Comparison of ENCODE assay signal across 9 cellular contexts in genomic region chrX:26918633-26919032, GRCh38.
A peak's percentile ranks its signal among the peaks of the same experiment; 100 is the strongest.
DNase-seq lines count a peak whose midpoint lies in the region; ATAC-seq, FAIRE-seq and TF ChIP-seq lines count a peak whose summit lies in the region.
"Had no signal": no experiment of that assay in that cellular context is flagged by ENCODE, and none has a peak within 500 bp of the region (broad histone marks: within the 10 kb centered on the region; RNA-seq: fewer than 3 reads in every experiment).

No MANE protein-coding gene starts in this region.

- H2BK12ac ChIP-seq in H1 (ENCODE audit: low read depth, low read length) = no peak overlapping the region

- H2BK120ac ChIP-seq in H1 (replicated peaks; ENCODE audit: low read depth, low read length) = no peak overlapping the region

- no peak overlapping the region for H3K14ac ChIP-seq in H1 (ENCODE audit: insufficient read length)

- H3K4me1 Mint-ChIP-seq in T-cell (no peaks in the 10 kb centered on the region), T-helper 17 cell (no peaks in the 10 kb centered on the region)

- no peak overlapping the region for H3K27ac ChIP-seq in MM.1S (ENCODE audit: low read length)
- no peak overlapping the region for H3K27ac ChIP-seq in H1 (ENCODE audit: low read depth, low read length)
- H3K27ac ChIP-seq in tibial artery = no peak overlapping the region
- H3K27ac ChIP-seq: BLaER1 treated with 17β-estradiol and CSF1 and Interleukin-3, amounts not matched to agents 10 nM and 100 nM had no signal

- H3K27ac Mint-ChIP-seq in T-cell (no peak overlapping the region), T-helper 17 cell (no peak overlapping the region)

- H3K4me1 ChIP-seq in MM.1S (ENCODE audit: low read length) (no peaks in the 10 kb centered on the region), H1 (replicated peaks in 1 of 4; ENCODE audit: control insufficient read depth in 3 of 4, insufficient read depth in 4 of 4, low read length in 3 of 4) (no peaks in the 10 kb centered on the region), tibial artery (no peaks in the 10 kb centered on the region)
- H3K4me1 ChIP-seq: BLaER1 treated with 17β-estradiol and CSF1 and Interleukin-3, amounts not matched to agents 10 nM and 100 nM had no signal

- no peak overlapping the region for H2BK5ac ChIP-seq in H1 (ENCODE audit: low read depth, low read length)

- TF ChIP-seq CTCF in MM.1S (IDR thresholded peaks at IDR 0.05; ENCODE audit: low read length) (peak; percentile 27), H1 (IDR thresholded peaks at IDR 0.05; ENCODE audit: control extremely low read depth in 1 of 3, insufficient read depth in 1 of 3, low read depth in 1 of 3, low read length in 3 of 3) (peak in 2 of 3 experiments; percentile 58 to 66; a peak in 3 of 4 replicates), tibial artery (IDR thresholded peaks at IDR 0.05) (peak; percentile 9 to 15)

- no peaks in the 10 kb centered on the region for H3K36me3 Mint-ChIP-seq in T-cell
- no peaks in the 10 kb centered on the region for H3K36me3 Mint-ChIP-seq in T-helper 17 cell (ENCODE audit: low read depth)

- no peak for TF ChIP-seq POLR2A in H1 (IDR thresholded peaks at IDR 0.05; ENCODE audit: control extremely low read depth in 1 of 2, low read depth in 2 of 2, low read length in 2 of 2)

- DNase-seq in SIG-M5 treated with dmso at 0.1 percent for 504 hours (lab: John Stamatoyannopoulos, UW; ENCODE audit: unreplicated experiment) (peak; percentile 0), SIG-M5 (lab: John Stamatoyannopoulos, UW) (no peak), MM.1S (no peak), H1 (ENCODE audit: low read depth in 1 of 2, low spot score in 2 of 2) (no peak), tibial artery (no peak), T-cell (no peak), T-helper 17 cell (no peak)

- FAIRE-seq in H1 (lab: Jason Lieb, UNC) = peak; percentile 82

- H3K9me2 ChIP-seq in MM.1S (replicated peaks; ENCODE audit: insufficient read depth, low read length) = no peaks in the 10 kb centered on the region

- no peak overlapping the region for H3K4me3 Mint-ChIP-seq in T-cell
- H3K4me3 Mint-ChIP-seq in T-helper 17 cell = no peak overlapping the region

- H4K8ac ChIP-seq in H1 (ENCODE audit: extremely low read depth, insufficient read depth, low read length) = no peak overlapping the region

- no peak overlapping the region for H2BK15ac ChIP-seq in H1 (ENCODE audit: low read length)

- H3K4me3 ChIP-seq in MM.1S (ENCODE audit: low read length) (no peak overlapping the region), H1 (ENCODE audit: extremely low read depth in 1 of 4, insufficient read depth in 2 of 4, low read depth in 3 of 4, low read length in 4 of 4) (no peak overlapping the region), tibial artery (no peak overlapping the region)
- H3K4me3 ChIP-seq: BLaER1 treated with 17β-estradiol and CSF1 and Interleukin-3, amounts not matched to agents 10 nM and 100 nM had no signal

- CTCF ChIA-PET in H1 (lab: Charles Lee; ENCODE audit: partially characterized antibody) (interaction anchor here (0.8 to 1.3 kb wide), 10 partner anchors 9 to 785 kb away, joined by 3 to 6 read pairs (median 3); no protein-coding TSS in a partner anchor), T-cell (lab: Charles Lee) (no interaction called here)

- no peak overlapping the region for H2BK20ac ChIP-seq in H1 (ENCODE audit: low read length)

- H3K4me2 ChIP-seq in MM.1S (ENCODE audit: low read depth, low read length) (no peak overlapping the region), H1 (ENCODE audit: insufficient read depth in 1 of 2, low read depth in 2 of 2, low read length in 2 of 2) (no peak overlapping the region)
- H3K4me2 ChIP-seq: BLaER1 treated with 17β-estradiol and CSF1 and Interleukin-3, amounts not matched to agents 10 nM and 100 nM had no signal

- H3K56ac ChIP-seq in H1 (replicated peaks; ENCODE audit: insufficient read length, low read depth, low read length) = no peak overlapping the region

- H3K27me3 ChIP-seq in MM.1S (replicated peaks; ENCODE audit: insufficient read depth, low read length) (no peaks in the 10 kb centered on the region), H1 (replicated peaks in 1 of 4; ENCODE audit: control insufficient read depth in 3 of 4, extremely low read depth in 1 of 4, insufficient read depth in 3 of 4, low read length in 3 of 4) (no peaks in the 10 kb centered on the region), tibial artery (no peaks in the 10 kb centered on the region)

- TF ChIP-seq RAD21 in H1 (IDR thresholded peaks at IDR 0.05 in 1 of 2, conservative IDR thresholded peaks at IDR 0.05 in 1 of 2; ENCODE audit: low read depth in 2 of 2, low read length in 2 of 2) = peak; percentile 52 to 65

- intact Hi-C loops in tibial artery (cut with DNase I; ENCODE audit: low total_unique reads) = no loop called here

- POLR2A ChIA-PET in H1 (lab: Charles Lee; ENCODE audit: partially characterized antibody) = no interaction called here
- POLR2A ChIA-PET in T-cell (lab: Charles Lee) = no interaction called here

- ATAC-seq in T-cell (replicated peaks in 1 of 4) (no peak), T-helper 17 cell (no peak), HG03439 (IDR thresholded peaks at IDR 0.05; ENCODE audit: unreplicated experiment) (no peak)

- no peaks in the 10 kb centered on the region for H3K23me2 ChIP-seq in H1 (ENCODE audit: low read depth, low read length)

- H3F3A ChIP-seq in MM.1S (ENCODE audit: insufficient read depth, low read length) = no peaks in the 10 kb centered on the region

- H3K79me1 ChIP-seq in H1 (ENCODE audit: low read depth, low read length) = no peaks in the 10 kb centered on the region

- H4K20me1 ChIP-seq in MM.1S (ENCODE audit: insufficient read depth, low read length) (no peaks in the 10 kb centered on the region), H1 (replicated peaks in 1 of 2; ENCODE audit: control insufficient read depth in 1 of 2, insufficient read depth in 2 of 2, low read length in 2 of 2) (no peaks in the 10 kb centered on the region)
- H4K20me1 ChIP-seq: BLaER1 treated with 17β-estradiol and CSF1 and Interleukin-3, amounts not matched to agents 10 nM and 100 nM had no signal

- no peak overlapping the region for H2AFZ ChIP-seq in MM.1S (ENCODE audit: low read length)
- no peak overlapping the region for H2AFZ ChIP-seq in H1 (ENCODE audit: low read length)

- no peaks in the 10 kb centered on the region for H3K9me3 ChIP-seq in MM.1S (replicated peaks; ENCODE audit: insufficient read depth, low read length)
- H3K9me3 ChIP-seq in H1 (ENCODE audit: insufficient read depth in 2 of 2, low read depth in 1 of 2, low read length in 1 of 2) = no peaks in the 10 kb centered on the region
- no peaks in the 10 kb centered on the region for H3K9me3 ChIP-seq in tibial artery
- H3K9me3 ChIP-seq in T-helper 17 cell (ENCODE audit: control insufficient read depth, low read length, poor library complexity, severe bottlenecking) = no peaks in the 10 kb centered on the region

- H3K23ac ChIP-seq in H1 (ENCODE audit: insufficient read length) = no peak overlapping the region

- H3K79me2 ChIP-seq in MM.1S (ENCODE audit: low read length) (no peaks in the 10 kb centered on the region), H1 (ENCODE audit: control insufficient read depth in 1 of 2, insufficient read depth in 2 of 2, low read length in 2 of 2) (no peaks in the 10 kb centered on the region)

- H3K27me3 Mint-ChIP-seq in T-cell (peaks cover 0 to 3% of the 10 kb centered on the region in 2 donors), T-helper 17 cell (no peaks in the 10 kb centered on the region)

- 44% methylated on average over 3 of the region's 4 CpGs; no CpG with 5 or more reads in 1 of the 2 experiments for WGBS in H1 (ENCODE audit: extremely low coverage in 1 of 2, insufficient coverage in 1 of 2, insufficient read length in 1 of 2, insufficient replicate concordance in 2 of 2, low coverage in 1 of 2, low lambda C conversion rate in 2 of 2, missing lambda C conversion rate in 1 of 2), 2 experiments

- H3K9me3 Mint-ChIP-seq in T-cell = no peaks in the 10 kb centered on the region

- H3K9ac ChIP-seq in MM.1S (ENCODE audit: low read length) (no peak overlapping the region), H1 (replicated peaks in 1 of 4; ENCODE audit: extremely low read depth in 1 of 4, low read depth in 3 of 4, low read length in 3 of 4) (no peak overlapping the region)
- H3K9ac ChIP-seq: BLaER1 treated with 17β-estradiol and CSF1 and Interleukin-3, amounts not matched to agents 10 nM and 100 nM had no signal

- no peak overlapping the region for H3K4ac ChIP-seq in H1 (replicated peaks; ENCODE audit: insufficient read length, low read depth, low read length)

- no peak overlapping the region for H4K91ac ChIP-seq in H1 (replicated peaks; ENCODE audit: insufficient read length, low read length)

- no peak overlapping the region for H4K5ac ChIP-seq in H1 (ENCODE audit: insufficient read length, low read depth, low read length)

- no peak for TF ChIP-seq EP300 in H1 (IDR thresholded peaks at IDR 0.05; ENCODE audit: borderline replicate concordance in 1 of 2, low read depth in 2 of 2, low read length in 2 of 2)

- no peak overlapping the region for H3K18ac ChIP-seq in H1 (ENCODE audit: extremely low read depth, low read length)

- H3K36me3 ChIP-seq in MM.1S (replicated peaks; ENCODE audit: insufficient read depth, low read length) = no peaks in the 10 kb centered on the region
- no peaks in the 10 kb centered on the region for H3K36me3 ChIP-seq in H1 (ENCODE audit: control insufficient read depth in 2 of 4, insufficient read depth in 4 of 4, low read length in 3 of 4)
- H3K36me3 ChIP-seq in tibial artery = no peaks in the 10 kb centered on the region
- H3K36me3 ChIP-seq: BLaER1 treated with 17β-estradiol and CSF1 and Interleukin-3, amounts not matched to agents 10 nM and 100 nM had no signal

- no peak overlapping the region for H2AK5ac ChIP-seq in H1 (ENCODE audit: low read depth, low read length)

TF ChIP-seq in H1, 55 proteins besides CTCF, POLR2A, EP300 and RAD21 (continues in another document):
- TF ChIP-seq CHD1 (IDR thresholded peaks at IDR 0.05; ENCODE audit: low read depth, low read length) = no peak
- TF ChIP-seq SP1 (IDR thresholded peaks at IDR 0.05; ENCODE audit: low read depth, low read length) = no peak
- no peak for TF ChIP-seq ASH2L (IDR thresholded peaks at IDR 0.05; ENCODE audit: low read length)
- TF ChIP-seq SUZ12 (IDR thresholded peaks at IDR 0.05; ENCODE audit: low read length) = no peak
- TF ChIP-seq ATF2 (IDR thresholded peaks at IDR 0.05; ENCODE audit: low read length) = no peak
- TF ChIP-seq SRF (IDR thresholded peaks at IDR 0.05; ENCODE audit: low read depth, low read length) = no peak
- no peak for TF ChIP-seq FOSL1 (IDR thresholded peaks at IDR 0.05; ENCODE audit: insufficient read depth, low read depth, low read length)

Comparison
In these comparisons a context has a peak if more than half of its experiments do, and no peak if none do; other contexts are left out.
1. CTCF ChIP-seq: peak in every context shown above with its lines; median percentile 62 in H1; 27 in MM.1S; 12 in tibial artery.